In the genomic region with DNA sequence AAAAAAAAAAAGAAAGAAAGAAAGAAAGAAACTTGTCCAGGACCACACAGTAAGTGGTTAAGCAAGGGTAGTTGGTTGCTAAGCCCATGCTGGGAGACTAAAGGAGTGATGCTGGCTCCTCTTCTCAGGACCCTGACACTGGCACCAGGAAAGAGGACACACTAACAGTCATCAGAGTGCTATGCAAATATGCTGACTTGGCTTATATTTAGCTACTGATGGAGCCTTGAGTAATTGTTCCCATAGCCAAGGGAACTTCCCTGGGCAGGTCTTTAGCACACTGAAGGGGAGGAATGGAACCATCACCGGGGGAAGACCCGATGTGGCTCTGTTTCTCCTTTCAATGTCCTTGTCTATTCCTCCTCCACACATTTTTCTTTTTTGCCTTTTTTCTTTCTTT, we compare ENCODE assay signal across 1 cellular context.
TF ChIP-seq lines count a peak whose summit lies in the region.

No MANE protein-coding gene starts in this region.

TF ChIP-seq in SK-N-SH, 30 proteins besides CTCF, POLR2A, EP300 and RAD21 (continued from another document):
- TF ChIP-seq NRF1 (IDR thresholded peaks at IDR 0.05; ENCODE audit: low read depth, low read length) (no peak), RCOR1 (IDR thresholded peaks at IDR 0.05; ENCODE audit: low read length) (no peak), RFX5 (IDR thresholded peaks at IDR 0.05; ENCODE audit: low read length) (no peak), JUND (IDR thresholded peaks at IDR 0.05) (no peak), TCF12 (IDR thresholded peaks at IDR 0.05) (no peak), FOSL2 (IDR thresholded peaks at IDR 0.05; ENCODE audit: borderline replicate concordance, low read depth) (no peak), TAF1 (IDR thresholded peaks at IDR 0.05; ENCODE audit: borderline replicate concordance, low read depth, low read length) (no peak), FOXJ3 (CRISPR knock-in tag; IDR thresholded peaks at IDR 0.05) (no peak), EZH2phosphoT487 (IDR thresholded peaks at IDR 0.05; ENCODE audit: borderline replicate concordance, low read depth) (no peak), FOXM1 (IDR thresholded peaks at IDR 0.05; ENCODE audit: low read depth) (no peak), MEF2A (IDR thresholded peaks at IDR 0.05; ENCODE audit: borderline replicate concordance, low read depth) (no peak), POLR2AphosphoS5 (IDR thresholded peaks at IDR 0.05; ENCODE audit: low read depth, low read length) (no peak), GABPA (IDR thresholded peaks at IDR 0.05; ENCODE audit: low read depth) (no peak), SMC3 (IDR thresholded peaks at IDR 0.05; ENCODE audit: low read depth, low read length) (no peak), MXI1 (IDR thresholded peaks at IDR 0.05; ENCODE audit: low read depth, low read length) (no peak)
- TF ChIP-seq, protein P1, sequence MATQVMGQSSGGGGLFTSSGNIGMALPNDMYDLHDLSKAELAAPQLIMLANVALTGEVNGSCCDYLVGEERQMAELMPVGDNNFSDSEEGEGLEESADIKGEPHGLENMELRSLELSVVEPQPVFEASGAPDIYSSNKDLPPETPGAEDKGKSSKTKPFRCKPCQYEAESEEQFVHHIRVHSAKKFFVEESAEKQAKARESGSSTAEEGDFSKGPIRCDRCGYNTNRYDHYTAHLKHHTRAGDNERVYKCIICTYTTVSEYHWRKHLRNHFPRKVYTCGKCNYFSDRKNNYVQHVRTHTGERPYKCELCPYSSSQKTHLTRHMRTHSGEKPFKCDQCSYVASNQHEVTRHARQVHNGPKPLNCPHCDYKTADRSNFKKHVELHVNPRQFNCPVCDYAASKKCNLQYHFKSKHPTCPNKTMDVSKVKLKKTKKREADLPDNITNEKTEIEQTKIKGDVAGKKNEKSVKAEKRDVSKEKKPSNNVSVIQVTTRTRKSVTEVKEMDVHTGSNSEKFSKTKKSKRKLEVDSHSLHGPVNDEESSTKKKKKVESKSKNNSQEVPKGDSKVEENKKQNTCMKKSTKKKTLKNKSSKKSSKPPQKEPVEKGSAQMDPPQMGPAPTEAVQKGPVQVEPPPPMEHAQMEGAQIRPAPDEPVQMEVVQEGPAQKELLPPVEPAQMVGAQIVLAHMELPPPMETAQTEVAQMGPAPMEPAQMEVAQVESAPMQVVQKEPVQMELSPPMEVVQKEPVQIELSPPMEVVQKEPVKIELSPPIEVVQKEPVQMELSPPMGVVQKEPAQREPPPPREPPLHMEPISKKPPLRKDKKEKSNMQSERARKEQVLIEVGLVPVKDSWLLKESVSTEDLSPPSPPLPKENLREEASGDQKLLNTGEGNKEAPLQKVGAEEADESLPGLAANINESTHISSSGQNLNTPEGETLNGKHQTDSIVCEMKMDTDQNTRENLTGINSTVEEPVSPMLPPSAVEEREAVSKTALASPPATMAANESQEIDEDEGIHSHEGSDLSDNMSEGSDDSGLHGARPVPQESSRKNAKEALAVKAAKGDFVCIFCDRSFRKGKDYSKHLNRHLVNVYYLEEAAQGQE (IDR thresholded peaks at IDR 0.05; ENCODE audit: low read depth, low read length): no peak
- TF ChIP-seq, protein P2, sequence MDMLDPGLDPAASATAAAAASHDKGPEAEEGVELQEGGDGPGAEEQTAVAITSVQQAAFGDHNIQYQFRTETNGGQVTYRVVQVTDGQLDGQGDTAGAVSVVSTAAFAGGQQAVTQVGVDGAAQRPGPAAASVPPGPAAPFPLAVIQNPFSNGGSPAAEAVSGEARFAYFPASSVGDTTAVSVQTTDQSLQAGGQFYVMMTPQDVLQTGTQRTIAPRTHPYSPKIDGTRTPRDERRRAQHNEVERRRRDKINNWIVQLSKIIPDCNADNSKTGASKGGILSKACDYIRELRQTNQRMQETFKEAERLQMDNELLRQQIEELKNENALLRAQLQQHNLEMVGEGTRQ (IDR thresholded peaks at IDR 0.05; ENCODE audit: borderline replicate concordance, low read depth, low read length): no peak
- TF ChIP-seq, protein P3, sequence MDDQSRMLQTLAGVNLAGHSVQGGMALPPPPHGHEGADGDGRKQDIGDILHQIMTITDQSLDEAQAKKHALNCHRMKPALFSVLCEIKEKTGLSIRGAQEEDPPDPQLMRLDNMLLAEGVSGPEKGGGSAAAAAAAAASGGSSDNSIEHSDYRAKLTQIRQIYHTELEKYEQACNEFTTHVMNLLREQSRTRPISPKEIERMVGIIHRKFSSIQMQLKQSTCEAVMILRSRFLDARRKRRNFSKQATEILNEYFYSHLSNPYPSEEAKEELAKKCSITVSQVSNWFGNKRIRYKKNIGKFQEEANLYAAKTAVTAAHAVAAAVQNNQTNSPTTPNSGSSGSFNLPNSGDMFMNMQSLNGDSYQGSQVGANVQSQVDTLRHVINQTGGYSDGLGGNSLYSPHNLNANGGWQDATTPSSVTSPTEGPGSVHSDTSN (IDR thresholded peaks at IDR 0.05): no peak
TF ChIP-seq in SK-N-SH: peak in this region for 0.
